In the genomic region with DNA sequence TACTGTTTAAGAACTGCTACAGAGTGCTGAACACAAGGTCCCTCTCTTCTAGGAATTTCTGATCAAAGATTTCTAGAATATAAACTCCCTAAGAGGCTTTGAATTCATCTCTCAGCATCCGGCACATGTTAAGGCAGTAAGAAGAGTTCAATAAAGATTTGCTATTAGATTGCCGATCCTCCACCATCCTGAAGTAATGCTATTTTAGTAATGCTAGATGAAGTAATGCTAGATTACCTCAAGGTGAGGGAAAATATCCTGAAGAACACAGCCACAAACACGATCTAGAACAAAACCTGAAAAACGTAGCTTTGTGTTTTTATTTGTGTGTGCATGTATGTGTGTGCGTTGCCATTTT, we compare ENCODE assay signal across 1 cellular context.
TF ChIP-seq lines count a peak whose summit lies in the region.

No MANE protein-coding gene starts in this region.

TF ChIP-seq in GM12878, 131 proteins besides CTCF, POLR2A, EP300 and RAD21:
- TF ChIP-seq, protein P1, sequence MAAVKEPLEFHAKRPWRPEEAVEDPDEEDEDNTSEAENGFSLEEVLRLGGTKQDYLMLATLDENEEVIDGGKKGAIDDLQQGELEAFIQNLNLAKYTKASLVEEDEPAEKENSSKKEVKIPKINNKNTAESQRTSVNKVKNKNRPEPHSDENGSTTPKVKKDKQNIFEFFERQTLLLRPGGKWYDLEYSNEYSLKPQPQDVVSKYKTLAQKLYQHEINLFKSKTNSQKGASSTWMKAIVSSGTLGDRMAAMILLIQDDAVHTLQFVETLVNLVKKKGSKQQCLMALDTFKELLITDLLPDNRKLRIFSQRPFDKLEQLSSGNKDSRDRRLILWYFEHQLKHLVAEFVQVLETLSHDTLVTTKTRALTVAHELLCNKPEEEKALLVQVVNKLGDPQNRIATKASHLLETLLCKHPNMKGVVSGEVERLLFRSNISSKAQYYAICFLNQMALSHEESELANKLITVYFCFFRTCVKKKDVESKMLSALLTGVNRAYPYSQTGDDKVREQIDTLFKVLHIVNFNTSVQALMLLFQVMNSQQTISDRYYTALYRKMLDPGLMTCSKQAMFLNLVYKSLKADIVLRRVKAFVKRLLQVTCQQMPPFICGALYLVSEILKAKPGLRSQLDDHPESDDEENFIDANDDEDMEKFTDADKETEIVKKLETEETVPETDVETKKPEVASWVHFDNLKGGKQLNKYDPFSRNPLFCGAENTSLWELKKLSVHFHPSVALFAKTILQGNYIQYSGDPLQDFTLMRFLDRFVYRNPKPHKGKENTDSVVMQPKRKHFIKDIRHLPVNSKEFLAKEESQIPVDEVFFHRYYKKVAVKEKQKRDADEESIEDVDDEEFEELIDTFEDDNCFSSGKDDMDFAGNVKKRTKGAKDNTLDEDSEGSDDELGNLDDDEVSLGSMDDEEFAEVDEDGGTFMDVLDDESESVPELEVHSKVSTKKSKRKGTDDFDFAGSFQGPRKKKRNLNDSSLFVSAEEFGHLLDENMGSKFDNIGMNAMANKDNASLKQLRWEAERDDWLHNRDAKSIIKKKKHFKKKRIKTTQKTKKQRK (IDR thresholded peaks at IDR 0.05; ENCODE audit: low read depth, low read length): no peak
- peak; percentile 75 for TF ChIP-seq ZNF24 (IDR thresholded peaks at IDR 0.05)
- TF ChIP-seq DPF2 (IDR thresholded peaks at IDR 0.05): no peak
- TF ChIP-seq TAF1 (IDR thresholded peaks at IDR 0.05; ENCODE audit: borderline replicate concordance, low read depth, low read length): no peak
- TF ChIP-seq, protein P2, sequence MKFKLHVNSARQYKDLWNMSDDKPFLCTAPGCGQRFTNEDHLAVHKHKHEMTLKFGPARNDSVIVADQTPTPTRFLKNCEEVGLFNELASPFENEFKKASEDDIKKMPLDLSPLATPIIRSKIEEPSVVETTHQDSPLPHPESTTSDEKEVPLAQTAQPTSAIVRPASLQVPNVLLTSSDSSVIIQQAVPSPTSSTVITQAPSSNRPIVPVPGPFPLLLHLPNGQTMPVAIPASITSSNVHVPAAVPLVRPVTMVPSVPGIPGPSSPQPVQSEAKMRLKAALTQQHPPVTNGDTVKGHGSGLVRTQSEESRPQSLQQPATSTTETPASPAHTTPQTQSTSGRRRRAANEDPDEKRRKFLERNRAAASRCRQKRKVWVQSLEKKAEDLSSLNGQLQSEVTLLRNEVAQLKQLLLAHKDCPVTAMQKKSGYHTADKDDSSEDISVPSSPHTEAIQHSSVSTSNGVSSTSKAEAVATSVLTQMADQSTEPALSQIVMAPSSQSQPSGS (IDR thresholded peaks at IDR 0.05; ENCODE audit: low read length): peak; percentile 22; the same call in 1 of the 2 replicates
- TF ChIP-seq POU2F2 (IDR thresholded peaks at IDR 0.05; ENCODE audit: borderline replicate concordance, low read depth, low read length): no peak
